In the genomic region with DNA sequence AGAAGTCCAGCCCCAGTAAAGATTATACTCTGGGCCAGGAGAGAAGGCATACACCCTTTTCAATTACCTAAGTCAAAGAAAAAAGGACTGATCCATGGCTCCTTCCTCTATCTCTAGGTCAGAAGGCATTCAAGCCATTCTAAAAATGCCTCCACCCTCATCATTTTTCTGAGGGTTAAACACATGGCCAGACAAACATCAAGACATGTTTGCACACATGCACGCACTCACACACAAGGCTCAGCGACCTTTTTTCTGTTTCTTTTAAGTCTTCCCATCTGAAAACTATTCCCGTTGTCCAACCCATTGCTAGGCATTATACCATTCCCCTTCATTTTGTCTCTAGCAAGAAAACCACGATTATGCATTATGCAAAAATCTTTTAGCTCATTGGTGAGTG, we compare ENCODE assay signal across 19 cellular contexts.
DNase-seq lines count a peak whose midpoint lies in the region; ATAC-seq, FAIRE-seq and TF ChIP-seq lines count a peak whose summit lies in the region.
"Had no signal": no experiment of that assay in that cellular context is flagged by ENCODE, and none has a peak within 500 bp of the region (broad histone marks: within the 10 kb centered on the region; RNA-seq: fewer than 3 reads in every experiment).

No MANE protein-coding gene starts in this region.

- H4K91ac ChIP-seq in trophoblast cell (ENCODE audit: low read depth, low read length), result no peak overlapping the region

- H4K20me1 ChIP-seq in PC-3 (ENCODE audit: low read length), result no peaks in the 10 kb centered on the region
- H4K20me1 ChIP-seq in K562 (replicated peaks; ENCODE audit: control insufficient read depth, insufficient read depth, low read length), result no peaks in the 10 kb centered on the region

- DNase-seq in PC-3 (no peak), K562 (ENCODE audit: extremely low read depth in 1 of 4, low spot score in 3 of 4) (no peak), trophoblast cell (peak; percentile 52 to 83), OCI-M1 (lab: John Stamatoyannopoulos, UW) (no peak), H54 (ENCODE audit: insufficient read length, low spot score) (no peak)
- DNase-seq: Caco-2; CD4-positive, CD25-positive, alpha-beta regulatory T cell; CD8-positive, alpha-beta T cell; DMS153; DND-41; GM23248; H9 had no signal

- FAIRE-seq in K562 (lab: Jason Lieb, UNC), result no peak
- FAIRE-seq in H54 (lab: Jason Lieb, UNC), result no peak
- FAIRE-seq: G401.6, GM12892, GM19239, H1 had no signal

- no peak for TF ChIP-seq EP300 in K562 (IDR thresholded peaks at IDR 0.05; ENCODE audit: low read length)

- TF ChIP-seq POLR2A in K562 (conservative IDR thresholded peaks at IDR 0.05) (no peak), H54 (IDR thresholded peaks at IDR 0.05; ENCODE audit: low read depth, low read length) (no peak)

- H2AFZ ChIP-seq in PC-3 (ENCODE audit: low read length) (no peak overlapping the region), K562 (ENCODE audit: low read depth, low read length) (peak overlapping the region; percentile 65), trophoblast cell (ENCODE audit: insufficient read depth, low read length, poor library complexity) (no peak overlapping the region)
- H2AFZ ChIP-seq: GM23248 had no signal

- peak overlapping the region; percentile 76; the same call in 1 of the 2 replicates for H3K4me2 ChIP-seq in PC-3 (ENCODE audit: low read length)
- H3K4me2 ChIP-seq in K562 (ENCODE audit: insufficient read depth, low read length), result no peak overlapping the region
- H3K4me2 ChIP-seq in trophoblast cell (ENCODE audit: low read length), result no peak overlapping the region

- no peak for TF ChIP-seq CTCF in PC-3 (conservative IDR thresholded peaks at IDR 0.05; ENCODE audit: low read depth, low read length)
- TF ChIP-seq CTCF in K562 (IDR thresholded peaks at IDR 0.05 in 2 of 3, conservative IDR thresholded peaks at IDR 0.05 in 1 of 3; ENCODE audit: insufficient read depth in 2 of 3, low read depth in 1 of 3, low read length in 3 of 3), result no peak

- H2AK5ac ChIP-seq in trophoblast cell (ENCODE audit: low read length), result no peak overlapping the region

- H3F3A ChIP-seq in PC-3 (ENCODE audit: low read length, unreplicated experiment), result peaks cover 5% of the 10 kb centered on the region

- no peaks in the 10 kb centered on the region for H3K27me3 ChIP-seq in PC-3 (ENCODE audit: low read length)
- H3K27me3 ChIP-seq in K562 (ENCODE audit: control insufficient read depth in 2 of 2, insufficient read depth in 2 of 2, low read length in 2 of 2), result no peaks in the 10 kb centered on the region
- no peaks in the 10 kb centered on the region for H3K27me3 ChIP-seq in trophoblast cell (ENCODE audit: insufficient read depth, low read length)

- H3K9me2 ChIP-seq in PC-3 (replicated peaks; ENCODE audit: low read length), result no peaks in the 10 kb centered on the region

- no peak overlapping the region for H3K9ac ChIP-seq in PC-3 (ENCODE audit: low read length)
- H3K9ac ChIP-seq in K562 (ENCODE audit: insufficient read depth in 1 of 2, low read depth in 2 of 2, low read length in 2 of 2), result no peak overlapping the region
- H3K9ac ChIP-seq in trophoblast cell (ENCODE audit: low read length), result no peak overlapping the region
- H3K9ac ChIP-seq: GM23248 had no signal

- H3K4me3 ChIP-seq in PC-3 (ENCODE audit: low read length) (no peak overlapping the region), K562 (no peak overlapping the region), trophoblast cell (ENCODE audit: low read depth, low read length) (no peak overlapping the region)
- H3K4me3 ChIP-seq: GM23248 had no signal

- no peaks in the 10 kb centered on the region for H3K36me3 ChIP-seq in PC-3 (ENCODE audit: low read depth, low read length)
- H3K36me3 ChIP-seq in K562 (ENCODE audit: control insufficient read depth, insufficient read depth, low read length), result no peaks in the 10 kb centered on the region
- H3K36me3 ChIP-seq in trophoblast cell (ENCODE audit: control insufficient read depth in 1 of 2, insufficient read depth in 2 of 2, low read length in 2 of 2), result no peaks in the 10 kb centered on the region

- BruUV-seq in PC-3 (replicated peaks; lab: Mats Ljungman, UMichigan), result no TSS peak
- BruUV-seq in K562 (replicated peaks; lab: Mats Ljungman, UMichigan), result no TSS peak

- no peak overlapping the region for H3K14ac ChIP-seq in trophoblast cell (ENCODE audit: low read length)

- H3K18ac ChIP-seq in trophoblast cell (ENCODE audit: low read length), result no peak overlapping the region

- WGBS in K562 (ENCODE audit: insufficient coverage, low coverage, missing lambda C conversion rate), result 45% methylated on average over 4 of the region's 4 CpGs
- no CpG with 5 or more reads among the region's 4 CpGs for WGBS in trophoblast cell (ENCODE audit: extremely low coverage, insufficient coverage, insufficient read length)

- no peaks in the 10 kb centered on the region for H3K9me1 ChIP-seq in K562 (ENCODE audit: control insufficient read depth, insufficient read depth, low read length)

- CTCF ChIA-PET in PC-3 (lab: Charles Lee) (no interaction called here), K562 (lab: Yijun Ruan, JAX; ENCODE audit: low intra/inter-chr PET ratio) (no interaction called here)

- peak overlapping the region; percentile 91 for H3K27ac ChIP-seq in PC-3 (ENCODE audit: low read length)
- H3K27ac ChIP-seq in K562 (ENCODE audit: extremely low read depth, low read depth, low read length), result peak overlapping the region; percentile 27; the same call in 1 of the 3 replicates
- H3K27ac ChIP-seq in trophoblast cell (ENCODE audit: low read depth, low read length), result no peak overlapping the region
- H3K27ac ChIP-seq: C4-2B, GM23248 had no signal

- H3K4ac ChIP-seq in trophoblast cell (ENCODE audit: low read depth, low read length), result no peak overlapping the region

- no peak for ATAC-seq in PC-3
- ATAC-seq in K562, result no peak
- ATAC-seq in GM18858 (IDR thresholded peaks at IDR 0.05; ENCODE audit: unreplicated experiment), result no peak
- ATAC-seq: CD8-positive, alpha-beta T cell; HCT116 had no signal

- TF ChIP-seq RAD21 in K562 (CRISPR knock-in tag; conservative IDR thresholded peaks at IDR 0.05 in 1 of 2, IDR thresholded peaks at IDR 0.05 in 1 of 2), result no peak

- H4K8ac ChIP-seq in trophoblast cell (ENCODE audit: low read depth, low read length), result no peak overlapping the region

- in situ Hi-C loops in K562 (cut with MboI), result no loop called here

- no peak overlapping the region for H2BK12ac ChIP-seq in trophoblast cell (ENCODE audit: low read length)

- H4K12ac ChIP-seq in trophoblast cell (ENCODE audit: low read depth, low read length), result no peak overlapping the region

- H3K9me3 ChIP-seq in PC-3 (ENCODE audit: low read length) (no peaks in the 10 kb centered on the region), K562 (replicated peaks; ENCODE audit: control insufficient read depth, insufficient read depth, low read depth, low read length) (no peaks in the 10 kb centered on the region), trophoblast cell (ENCODE audit: insufficient read depth, low read depth, low read length) (no peaks in the 10 kb centered on the region)
- H3K9me3 ChIP-seq: Caco-2 had no signal

- no peaks in the 10 kb centered on the region for H3K79me2 ChIP-seq in PC-3 (ENCODE audit: low read length)
- H3K79me2 ChIP-seq in K562 (ENCODE audit: control insufficient read depth, insufficient read depth, low read length), result no peaks in the 10 kb centered on the region
- no peaks in the 10 kb centered on the region for H3K79me2 ChIP-seq in trophoblast cell (ENCODE audit: control insufficient read depth, insufficient read depth, low read length, poor library complexity)

- intact Hi-C loops in PC-3 (cut with micrococcal nuclease) (loop anchor here (5.0 kb wide), 1 partner anchor 126 kb away; a partner anchor contains a TSS), K562 (cut with micrococcal nuclease) (no loop called here)

- no peak overlapping the region for H2BK120ac ChIP-seq in trophoblast cell (ENCODE audit: insufficient read depth, low read length, poor library complexity)

- no peak overlapping the region for H3K23ac ChIP-seq in trophoblast cell (ENCODE audit: low read length)

- H3K79me1 ChIP-seq in trophoblast cell (ENCODE audit: low read length), result no peaks in the 10 kb centered on the region

- peaks cover 37% of the 10 kb centered on the region for H3K4me1 ChIP-seq in PC-3 (ENCODE audit: insufficient read depth, low read length)
- peaks cover 18 to 40% of the 10 kb centered on the region in 2 experiments for H3K4me1 ChIP-seq in K562 (replicated peaks in 1 of 2; ENCODE audit: control insufficient read depth in 2 of 2, insufficient read depth in 2 of 2, low read length in 2 of 2)
- H3K4me1 ChIP-seq in trophoblast cell (ENCODE audit: control insufficient read depth in 1 of 2, insufficient read depth in 2 of 2, low read length in 2 of 2), result no peaks in the 10 kb centered on the region
- H3K4me1 ChIP-seq: Caco-2 had no signal

- POLR2A ChIA-PET in PC-3 (lab: Charles Lee; ENCODE audit: unreplicated experiment), result no interaction called here
- POLR2A ChIA-PET in K562 (lab: Yijun Ruan, JAX), result no interaction called here

- no peak overlapping the region for H2BK5ac ChIP-seq in trophoblast cell (ENCODE audit: low read depth, low read length, poor library complexity)

TF ChIP-seq in K562, 482 proteins besides CTCF, POLR2A, EP300 and RAD21:
- TF ChIP-seq, protein P1, sequence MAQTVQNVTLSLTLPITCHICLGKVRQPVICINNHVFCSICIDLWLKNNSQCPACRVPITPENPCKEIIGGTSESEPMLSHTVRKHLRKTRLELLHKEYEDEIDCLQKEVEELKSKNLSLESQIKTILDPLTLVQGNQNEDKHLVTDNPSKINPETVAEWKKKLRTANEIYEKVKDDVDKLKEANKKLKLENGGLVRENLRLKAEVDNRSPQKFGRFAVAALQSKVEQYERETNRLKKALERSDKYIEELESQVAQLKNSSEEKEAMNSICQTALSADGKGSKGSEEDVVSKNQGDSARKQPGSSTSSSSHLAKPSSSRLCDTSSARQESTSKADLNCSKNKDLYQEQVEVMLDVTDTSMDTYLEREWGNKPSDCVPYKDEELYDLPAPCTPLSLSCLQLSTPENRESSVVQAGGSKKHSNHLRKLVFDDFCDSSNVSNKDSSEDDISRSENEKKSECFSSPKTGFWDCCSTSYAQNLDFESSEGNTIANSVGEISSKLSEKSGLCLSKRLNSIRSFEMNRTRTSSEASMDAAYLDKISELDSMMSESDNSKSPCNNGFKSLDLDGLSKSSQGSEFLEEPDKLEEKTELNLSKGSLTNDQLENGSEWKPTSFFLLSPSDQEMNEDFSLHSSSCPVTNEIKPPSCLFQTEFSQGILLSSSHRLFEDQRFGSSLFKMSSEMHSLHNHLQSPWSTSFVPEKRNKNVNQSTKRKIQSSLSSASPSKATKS (CRISPR knock-in tag; IDR thresholded peaks at IDR 0.05), result no peak
- TF ChIP-seq SREBF2 (CRISPR knock-in tag; IDR thresholded peaks at IDR 0.05), result 0 out of 2 replicates have a peak, but pooled peaks have one; percentile 31

Comparison
In these comparisons a context has a peak if more than half of its experiments do, and no peak if none do; other contexts are left out.
1. DNase-seq: peak in trophoblast cell (2 of 2); none in PC-3 (single experiment), K562 (0 of 4), OCI-M1 (single experiment) and H54 (single experiment).